ENCODE assay signal across 8 cellular contexts in the genomic region with DNA sequence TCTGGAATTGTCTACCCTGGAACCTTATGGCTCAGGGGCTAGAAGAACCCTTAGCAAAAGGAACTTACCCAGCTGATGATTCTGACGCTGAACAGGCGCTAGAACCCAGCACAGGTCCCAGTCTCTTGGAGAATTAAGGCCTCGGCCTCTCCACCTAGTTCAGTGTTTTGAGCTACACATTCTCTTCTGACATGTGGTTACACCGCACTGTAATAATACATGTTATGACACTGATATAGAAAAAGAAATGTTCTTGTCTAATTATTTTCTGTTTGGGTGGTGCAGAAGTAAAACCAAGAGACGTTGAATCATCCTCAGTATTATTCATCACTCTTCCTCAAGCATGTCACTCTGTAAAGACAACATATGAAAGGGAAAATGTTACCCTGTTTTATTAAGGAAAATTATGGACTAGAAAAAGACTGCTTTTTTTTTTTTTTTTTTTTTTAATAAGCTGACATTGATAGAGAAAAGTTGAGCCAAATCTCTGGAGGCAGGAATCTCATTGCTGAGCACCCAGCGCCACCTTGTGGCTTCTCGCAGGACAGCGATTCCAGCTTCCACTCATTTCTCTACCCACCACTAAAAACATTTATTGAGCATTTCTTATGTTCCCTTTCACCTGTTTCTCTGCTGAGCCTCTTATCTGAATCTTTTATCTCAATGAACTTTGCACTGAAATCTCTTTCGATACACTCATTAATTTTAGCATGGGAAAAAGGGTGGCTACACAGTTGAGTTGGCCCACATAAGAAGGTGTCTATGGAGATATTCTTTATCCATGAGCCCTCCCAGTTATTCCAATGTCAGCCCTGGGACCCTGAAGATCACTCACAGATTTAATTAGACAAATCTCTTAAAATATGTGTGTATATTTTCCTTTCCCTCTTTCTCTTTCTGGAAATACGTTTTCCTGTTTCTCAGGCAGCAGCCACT. TPM values are rescaled to one million over a fixed set of nuclear protein-coding genes. Genes with fewer than 3 reads are reported as not detected.
DNase-seq lines count a peak whose midpoint lies in the region; ATAC-seq, FAIRE-seq and TF ChIP-seq lines count a peak whose summit lies in the region.

No MANE protein-coding gene starts in this region.

- no peak overlapping the region for H3K27ac ChIP-seq in IMR-90 (ENCODE audit: insufficient read depth, low read length)
- no peak overlapping the region for H3K27ac ChIP-seq in GM12878 (ENCODE audit: control insufficient read depth, insufficient read depth)

- POLR2A ChIA-PET in IMR-90 (lab: Charles Lee; ENCODE audit: unreplicated experiment) (interaction anchor here (0.6 to 0.9 kb wide), 6 partner anchors 25 to 409 kb away, joined by 3 to 13 read pairs (median 6); no protein-coding TSS in a partner anchor), GM12878 (lab: Charles Lee) (interaction anchor here (0.6 to 0.7 kb wide), 3 partner anchors 275 to 963 kb away, joined by 3 to 7 read pairs (median 3); partner anchors contain the start of gene OR1S1)

- H3K79me1 ChIP-seq in IMR-90 (ENCODE audit: low read depth in 1 of 2, low read length in 2 of 2) = no peaks in the 10 kb centered on the region

- H2BK20ac ChIP-seq in IMR-90 (ENCODE audit: low read depth, low read length) = peak overlapping the region; percentile 9; the same call in 1 of the 2 replicates

- TF ChIP-seq EP300 in GM12878 (IDR thresholded peaks at IDR 0.05; ENCODE audit: borderline replicate concordance in 1 of 2, control insufficient read depth in 1 of 2, low read depth in 2 of 2, low read length in 2 of 2) = no peak

- no peak overlapping the region for H2AK5ac ChIP-seq in IMR-90 (ENCODE audit: low read depth, low read length)

- H2AFZ ChIP-seq in IMR-90 (replicated peaks; ENCODE audit: low read length, poor library complexity) (peak overlapping the region; percentile 80), GM12878 (ENCODE audit: control insufficient read depth, low read depth, low read length) (no peak overlapping the region)

- H2AK9ac ChIP-seq in IMR-90 (replicated peaks; ENCODE audit: low read depth, low read length, poor library complexity) = peak overlapping the region; percentile 71

- SMC1A ChIA-PET in GM12878 (lab: Charles Lee; ENCODE audit: uncharacterized antibody, unreplicated experiment) = interaction anchor here (0.5 to 4.3 kb wide), 23 partner anchors 10 to 736 kb away, joined by 3 to 61 read pairs (median 4); no protein-coding TSS in a partner anchor

- in situ Hi-C loops in IMR-90 (cut with MboI; ENCODE audit: low sequenced_read_pairs) (loop anchor here (5.0 to 10.0 kb wide), 2 partner anchors 245 to 407 kb away; no protein-coding TSS in a partner anchor), SK-MEL-5 (cut with HindIII; ENCODE audit: low pct_unique_long_range_greater_than_20kb, low sequenced_read_pairs) (no loop called here), GM12878 (cut with MboI) (loop anchor here (25.0 kb wide), 1 partner anchor 1312 kb away; the partner anchor contains the start of gene OR5I1)

- H3K9ac ChIP-seq in IMR-90 (ENCODE audit: low read depth, low read length) (no peak overlapping the region), GM12878 (ENCODE audit: control insufficient read depth, insufficient read depth, low read length) (no peak overlapping the region)

- H2BK120ac ChIP-seq in IMR-90 (ENCODE audit: low read depth, low read length) = no peak overlapping the region

- BruUV-seq in IMR-90 (replicated peaks; lab: Mats Ljungman, UMichigan) (no TSS peak), GM12878 (replicated peaks; lab: Mats Ljungman, UMichigan) (no TSS peak)

- H3K23ac ChIP-seq in IMR-90 (ENCODE audit: low read depth, low read length) = no peak overlapping the region

- H3K27me3 ChIP-seq in IMR-90 (ENCODE audit: control insufficient read depth, insufficient read depth, low read length) = no peaks in the 10 kb centered on the region
- no peaks in the 10 kb centered on the region; a peak in 1 of 4 replicates for H3K27me3 ChIP-seq in GM12878 (replicated peaks in 1 of 2; ENCODE audit: control insufficient read depth in 2 of 2, insufficient read depth in 2 of 2, low read length in 1 of 2)

- no peak overlapping the region for H4K8ac ChIP-seq in IMR-90 (ENCODE audit: low read depth in 2 of 2, low read length in 2 of 2)

- FAIRE-seq in GM12878 (lab: Jason Lieb, UNC) = peak; percentile 91

- H3K18ac ChIP-seq in IMR-90 (ENCODE audit: low read depth, low read length) = no peak overlapping the region

- DNase-seq in Daoy (ENCODE audit: low read depth) = peak; percentile 62
- DNase-seq in GM20000 (ENCODE audit: low spot score) = peak; percentile 63
- DNase-seq in IMR-90 = peak; percentile 64
- peak; percentile 69 for DNase-seq in SK-MEL-5 (ENCODE audit: low read depth, low spot score)
- DNase-seq in GM12878 (ENCODE audit: low read depth, low spot score) = no peak
- peak; percentile 65 for DNase-seq in iris pigment epithelial cell (ENCODE audit: low read depth)
- DNase-seq in stimulated activated CD4-positive, alpha-beta T cell treated with anti-CD3 and anti-CD28 coated beads, Interleukin-1b, Interleukin-23, amount 100 ng/mL, for 48 hours = peak; percentile 36
- DNase-seq in mesenteric fat pad (ENCODE audit: low spot score) = no peak

- no peaks in the 10 kb centered on the region for H3K9me3 ChIP-seq in IMR-90 (ENCODE audit: control insufficient read depth, insufficient read depth, low read length)
- no peaks in the 10 kb centered on the region for H3K9me3 ChIP-seq in GM12878 (replicated peaks; ENCODE audit: control insufficient read depth, insufficient read depth, low read length)

- ATAC-seq in IMR-90 (ENCODE audit: low read depth) (peak; percentile 73), GM12878 (peak; percentile 78)

- no peaks in the 10 kb centered on the region for H3K79me2 ChIP-seq in GM12878 (ENCODE audit: control insufficient read depth, insufficient read depth, low read length)

- H4K20me1 ChIP-seq in IMR-90 (ENCODE audit: insufficient read depth, low read length) (no peaks in the 10 kb centered on the region), GM12878 (ENCODE audit: control insufficient read depth, insufficient read depth) (no peaks in the 10 kb centered on the region)

- H3K36me3 ChIP-seq in IMR-90 (ENCODE audit: control insufficient read depth, insufficient read depth, low read length) (no peaks in the 10 kb centered on the region), GM12878 (ENCODE audit: control insufficient read depth in 2 of 2, insufficient read depth in 2 of 2, low read length in 1 of 2) (no peaks in the 10 kb centered on the region)

- CTCF ChIA-PET in IMR-90 (lab: Yijun Ruan, JAX) (interaction anchor here (0.6 to 4.4 kb wide), 52 partner anchors 9 to 833 kb away, joined by 3 to 67 read pairs (median 4); no protein-coding TSS in a partner anchor), GM12878 (lab: Yijun Ruan, JAX) (interaction anchor here (0.7 to 8.7 kb wide), 50 partner anchors 9 to 1310 kb away, joined by 3 to 184 read pairs (median 5); no protein-coding TSS in a partner anchor)

- H3K4me1 ChIP-seq in IMR-90 (ENCODE audit: control insufficient read depth, insufficient read depth, low read length) (no peaks in the 10 kb centered on the region; the same call in 1 of the 2 replicates), GM12878 (ENCODE audit: control insufficient read depth, insufficient read depth, low read length) (no peaks in the 10 kb centered on the region)

- H3K56ac ChIP-seq in IMR-90 (ENCODE audit: extremely low read depth, insufficient read depth, low read length) = no peak overlapping the region

- WGBS in IMR-90 (ENCODE audit: extremely low coverage in 2 of 2, insufficient read length in 1 of 2), 2 experiments = 27% methylated on average over 5 of the region's 10 CpGs; no CpG with 5 or more reads in 1 of the 2 experiments
- 15% methylated on average over 10 of the region's 10 CpGs for WGBS in GM12878 (ENCODE audit: insufficient coverage, insufficient replicate concordance, low lambda C conversion rate, missing lambda C conversion rate)

- TF ChIP-seq POLR2A in IMR-90 (IDR thresholded peaks at IDR 0.05; ENCODE audit: low read depth, low read length) = peak; percentile 59
- TF ChIP-seq POLR2A in GM12878 (IDR thresholded peaks at IDR 0.05; ENCODE audit: low read depth, low read length) = no peak

- H3K4me2 ChIP-seq in IMR-90 (ENCODE audit: low read depth, low read length) (no peak overlapping the region), GM12878 (ENCODE audit: control insufficient read depth, insufficient read depth) (no peak overlapping the region)

- no peaks in the 10 kb centered on the region for H3K9me1 ChIP-seq in IMR-90 (ENCODE audit: insufficient read depth, low read length)

- RAD21 ChIA-PET in GM12878 (lab: Charles Lee; ENCODE audit: unreplicated experiment) = interaction anchor here (0.6 to 4.1 kb wide), 19 partner anchors 9 to 1534 kb away, joined by 3 to 75 read pairs (median 4); no protein-coding TSS in a partner anchor

- dilution Hi-C loops in IMR-90 (cut with HindIII; ENCODE audit: low sequenced_read_pairs, unreplicated experiment) = no loop called here

- no peak overlapping the region for H4K91ac ChIP-seq in IMR-90 (ENCODE audit: insufficient read depth, low read depth, low read length)

- no peak overlapping the region for H3K14ac ChIP-seq in IMR-90 (replicated peaks; ENCODE audit: low read depth, low read length)

- H4K5ac ChIP-seq in IMR-90 (ENCODE audit: low read depth, low read length) = no peak overlapping the region

- no peak overlapping the region for H2BK15ac ChIP-seq in IMR-90 (ENCODE audit: low read depth, low read length)

- TF ChIP-seq CTCF in GM20000 (IDR thresholded peaks at IDR 0.05; ENCODE audit: extremely low read depth, missing control alignments) (peak; percentile 85), IMR-90 (conservative IDR thresholded peaks at IDR 0.05; ENCODE audit: low read depth, low read length) (peak; percentile 96), GM12878 (IDR thresholded peaks at IDR 0.05 in 2 of 3, conservative IDR thresholded peaks at IDR 0.05 in 1 of 3; ENCODE audit: control insufficient read depth in 2 of 3, extremely low read depth in 1 of 3, insufficient read depth in 1 of 3, low read depth in 3 of 3, low read length in 3 of 3) (peak; percentile 76 to 84 (median 83))

- H3K4me3 ChIP-seq in IMR-90 (ENCODE audit: insufficient read depth, low read depth, low read length) = no peak overlapping the region
- H3K4me3 ChIP-seq in GM12878 = no peak overlapping the region

- intact Hi-C loops in IMR-90 (cut with micrococcal nuclease) = loop anchor here (1.0 to 2.0 kb wide), 8 partner anchors 29 to 408 kb away; no protein-coding TSS in a partner anchor
- intact Hi-C loops in GM12878 (cut with micrococcal nuclease; ENCODE audit: unreplicated experiment) = loop anchor here (1.0 to 2.0 kb wide), 5 partner anchors 118 to 1307 kb away; no protein-coding TSS in a partner anchor

- H3K4ac ChIP-seq in IMR-90 (ENCODE audit: low read depth, low read length) = no peak overlapping the region

- TF ChIP-seq RAD21 in IMR-90 (IDR thresholded peaks at IDR 0.05; ENCODE audit: low read length) (peak; percentile 97), GM12878 (IDR thresholded peaks at IDR 0.05; ENCODE audit: insufficient read depth, low read depth, low read length) (peak; percentile 77)

- no peak overlapping the region for H2BK5ac ChIP-seq in IMR-90 (ENCODE audit: low read depth, low read length, poor library complexity, severe bottlenecking)

RNA-seq across cellular contexts. Expression of gene APLNR, which starts 12.6 kb away (rescaled TPM):
- total RNA-seq in Daoy (2014; rRNA removed; shearing (Covaris generic)) = not detected in 2 replicates
- not detected in 2 replicates for total RNA-seq in IMR-90 (2012; rRNA removed)
- polyA plus RNA-seq in IMR-90 (2012; rRNA removed) = not detected in 2 replicates
- polyA plus RNA-seq in IMR-90 (2012; cell fraction: cytosol; rRNA removed) = 0.02 TPM in 1 of 2 replicates, not detected in the other
- polyA plus RNA-seq in IMR-90 (2012; cell fraction: nucleus; rRNA removed; ENCODE audit: low replicate concordance) = 0.04 TPM in 1 of 2 replicates, not detected in the other
- not detected in 2 replicates for total RNA-seq in SK-MEL-5 (2014; rRNA removed; shearing (Covaris generic))
- polyA plus RNA-seq in SK-MEL-5 (2015; cell fraction: cytosol; rRNA removed) = not detected in 2 replicates
- not detected in 2 replicates for polyA plus RNA-seq in SK-MEL-5 (2015; cell fraction: nucleus; rRNA removed)
- not detected in 2 replicates for total RNA-seq in GM12878 (2013; cell fraction: nucleolus; rRNA removed)
- not detected in 2 replicates for total RNA-seq in GM12878 (2014; rRNA removed)
- total RNA-seq in GM12878 (2014; rRNA removed; fragmentation: Illumina TruSeq; extraction: Trizol) = not detected in 2 replicates
- not detected in 2 replicates for total RNA-seq in GM12878 (2021)
- polyA plus RNA-seq in GM12878 (2011; ENCODE audit: low read depth) = not detected
- 0.10 and 0.11 TPM in 2 replicates for polyA plus RNA-seq in GM12878 (2011; rRNA removed)
- 0.12 and 0.34 TPM in 2 replicates for polyA plus RNA-seq in GM12878 (2011; cell fraction: cytosol; rRNA removed)
- polyA plus RNA-seq in GM12878 (2011; cell fraction: nucleus; rRNA removed) = 0.35 and 0.72 TPM in 2 replicates
- not detected in 2 replicates for polyA plus RNA-seq in GM12878 (2012)
- polyA plus RNA-seq in GM12878 (2014; fragmentation: Illumina TruSeq; extraction: Trizol) = not detected in 2 replicates
- not detected for polyA plus RNA-seq in GM12878 (2014; fragmentation: Nextera tagmentation; extraction: Ambion mirVana)
- polyA plus RNA-seq in GM12878 (2014; rRNA removed) = not detected in 2 replicates
- polyA plus RNA-seq in GM12878 (2016; fragmentation: Nextera tagmentation; extraction: Ambion mirVana) = not detected
- 0.07 TPM in 1 of 2 replicates, not detected in the other for polyA minus RNA-seq in GM12878 (2011; rRNA and poly(A)+ RNA removed)
- not detected in 2 replicates for polyA minus RNA-seq in GM12878 (2011; cell fraction: cytosol; rRNA and poly(A)+ RNA removed)
- polyA minus RNA-seq in GM12878 (2011; cell fraction: nucleus; rRNA and poly(A)+ RNA removed) = 0.24 TPM in 1 of 2 replicates, not detected in the other
- 13.7 TPM for total RNA-seq in mesenteric fat pad

Comparison
In these comparisons a context has a peak if more than half of its experiments do, and no peak if none do; other contexts are left out.
1. DNase-seq: peak in Daoy (single experiment), GM20000 (single experiment), IMR-90 (single experiment), SK-MEL-5 (single experiment), iris pigment epithelial cell (single experiment) and stimulated activated CD4-positive, alpha-beta T cell treated with anti-CD3 and anti-CD28 coated beads, Interleukin-1b, Interleukin-23, amount 100 ng/mL, for 48 hours (single experiment); none in GM12878 (single experiment) and mesenteric fat pad (single experiment).
2. RNA of gene APLNR, which starts 12.6 kb away (total RNA-seq): 13.7 TPM in mesenteric fat pad (single experiment); not detected in Daoy, not detected in IMR-90, not detected in SK-MEL-5 and not detected in GM12878; every median in the first group is over 10 times any median in the second.
3. Peak in every context shown above with its lines, with median percentiles within 50 percentile points of each other: CTCF ChIP-seq.